Comparison of ENCODE assay signal across 18 cellular contexts in the genomic region with DNA sequence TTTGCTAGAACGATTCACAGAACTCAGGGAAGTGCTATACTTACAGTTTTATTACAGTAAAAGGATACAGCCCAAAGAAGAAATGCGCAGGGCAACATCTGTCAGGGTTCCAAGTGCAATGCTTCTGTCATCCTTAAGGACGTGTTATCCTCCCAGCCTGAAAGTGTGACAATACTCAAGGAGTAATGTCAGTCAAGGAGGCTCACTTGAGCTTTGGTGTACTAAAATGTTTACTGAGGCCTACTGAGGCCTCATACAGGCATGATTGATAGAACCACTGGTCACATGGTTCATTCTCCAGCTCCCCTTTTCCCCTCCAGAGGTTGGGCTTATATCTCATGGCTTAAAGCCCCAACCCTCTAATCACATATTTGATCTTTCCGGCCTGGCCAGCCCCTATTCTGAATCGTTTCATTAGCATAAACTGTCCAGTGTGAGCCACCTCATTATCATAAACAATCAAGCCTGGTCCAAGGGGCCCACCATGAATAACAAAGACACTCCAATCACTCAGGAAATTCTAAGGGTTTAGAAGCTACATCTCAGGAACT. TPM values are rescaled to one million over a fixed set of nuclear protein-coding genes. Genes with fewer than 3 reads are reported as not detected.
DNase-seq lines count a peak whose midpoint lies in the region; FAIRE-seq and TF ChIP-seq lines count a peak whose summit lies in the region.
"Had no signal": no experiment of that assay in that cellular context is flagged by ENCODE, and none has a peak within 500 bp of the region (broad histone marks: within the 10 kb centered on the region; RNA-seq: fewer than 3 reads in every experiment).

No MANE protein-coding gene starts in this region.

- no peaks in the 10 kb centered on the region for H3K9me3 ChIP-seq in OCI-LY7 (ENCODE audit: low read length)
- no peaks in the 10 kb centered on the region for H3K9me3 ChIP-seq in astrocyte (ENCODE audit: insufficient read depth, low read depth, low read length)

- peaks cover 21% of the 10 kb centered on the region for H3K4me1 ChIP-seq in OCI-LY7 (ENCODE audit: insufficient read depth, low read length, poor library complexity, severe bottlenecking)
- peaks cover under 1% of the 10 kb centered on the region for H3K4me1 ChIP-seq in astrocyte (ENCODE audit: insufficient read depth, low read length)

- H3K27ac Mint-ChIP-seq in activated naive CD4-positive, alpha-beta T cell treated with anti-CD3 and anti-CD28 coated beads, Interleukin-2, amount 50 U/mL, for 24 hours, result peak overlapping the region; percentile 47
- H3K27ac Mint-ChIP-seq in astrocyte (ENCODE audit: unreplicated experiment), result no peak overlapping the region
- H3K27ac Mint-ChIP-seq: HFFc6, mesothelial cell of epicardium had no signal

- H3K79me2 ChIP-seq in OCI-LY7 (ENCODE audit: insufficient read depth, low read depth, low read length), result no peaks in the 10 kb centered on the region
- no peaks in the 10 kb centered on the region for H3K79me2 ChIP-seq in astrocyte (ENCODE audit: insufficient read depth, low read length)

- H3K4me2 ChIP-seq in OCI-LY7 (ENCODE audit: low read length) (no peak overlapping the region), astrocyte (ENCODE audit: low read length) (no peak overlapping the region)

- H3K27ac ChIP-seq in OCI-LY7 (ENCODE audit: low read depth, low read length, poor library complexity, severe bottlenecking) (no peak overlapping the region), astrocyte (ENCODE audit: low read depth, low read length) (no peak overlapping the region)

- TF ChIP-seq CTCF in OCI-LY7 (conservative IDR thresholded peaks at IDR 0.05; ENCODE audit: low read length) (no peak), astrocyte (IDR thresholded peaks at IDR 0.05; ENCODE audit: insufficient read depth, low read depth, low read length) (no peak)

- H3K27me3 Mint-ChIP-seq in activated naive CD4-positive, alpha-beta T cell treated with anti-CD3 and anti-CD28 coated beads, Interleukin-2, amount 50 U/mL, for 24 hours, result no peaks in the 10 kb centered on the region
- H3K27me3 Mint-ChIP-seq in astrocyte (ENCODE audit: low read depth, unreplicated experiment), result no peaks in the 10 kb centered on the region

- peak; percentile 23 for FAIRE-seq in astrocyte (lab: Jason Lieb, UNC)

- no peaks in the 10 kb centered on the region for H3K9me3 Mint-ChIP-seq in activated naive CD4-positive, alpha-beta T cell treated with anti-CD3 and anti-CD28 coated beads, Interleukin-2, amount 50 U/mL, for 24 hours
- no peaks in the 10 kb centered on the region for H3K9me3 Mint-ChIP-seq in astrocyte (ENCODE audit: unreplicated experiment)
- H3K9me3 Mint-ChIP-seq: HFFc6 had no signal

- no peak overlapping the region for H3K9ac ChIP-seq in astrocyte (ENCODE audit: low read length)

- H2AFZ ChIP-seq in OCI-LY7 (ENCODE audit: low read length), result peak overlapping the region; percentile 67
- no peak overlapping the region for H2AFZ ChIP-seq in astrocyte (ENCODE audit: low read depth, low read length)

- H3K36me3 ChIP-seq in OCI-LY7 (ENCODE audit: insufficient read depth, low read length) (no peaks in the 10 kb centered on the region), astrocyte (ENCODE audit: insufficient read depth, low read length) (no peaks in the 10 kb centered on the region)

- H3K4me3 Mint-ChIP-seq in activated naive CD4-positive, alpha-beta T cell treated with anti-CD3 and anti-CD28 coated beads, Interleukin-2, amount 50 U/mL, for 24 hours, result no peak overlapping the region
- no peak overlapping the region for H3K4me3 Mint-ChIP-seq in astrocyte (ENCODE audit: unreplicated experiment)
- H3K4me3 Mint-ChIP-seq: HFFc6, mesothelial cell of epicardium had no signal

- H3K36me3 Mint-ChIP-seq in activated naive CD4-positive, alpha-beta T cell treated with anti-CD3 and anti-CD28 coated beads, Interleukin-2, amount 50 U/mL, for 24 hours, result no peaks in the 10 kb centered on the region
- H3K36me3 Mint-ChIP-seq in astrocyte (ENCODE audit: low read depth, unreplicated experiment), result no peaks in the 10 kb centered on the region

- BruUV-seq in OCI-LY7 (replicated peaks; lab: Mats Ljungman, UMichigan), result no TSS peak

- H3K4me3 ChIP-seq in OCI-LY7 (ENCODE audit: low read depth, low read length, poor library complexity, severe bottlenecking), result no peak overlapping the region
- H3K4me3 ChIP-seq in astrocyte (ENCODE audit: insufficient read depth, low read depth, low read length), result no peak overlapping the region

- H3K27me3 ChIP-seq in astrocyte (ENCODE audit: insufficient read depth, low read length), result no peaks in the 10 kb centered on the region

- H3K4me1 Mint-ChIP-seq in activated naive CD4-positive, alpha-beta T cell treated with anti-CD3 and anti-CD28 coated beads, Interleukin-2, amount 50 U/mL, for 24 hours, result peaks cover 64% of the 10 kb centered on the region
- H3K4me1 Mint-ChIP-seq in astrocyte (ENCODE audit: low read depth, unreplicated experiment), result no peaks in the 10 kb centered on the region
- H3K4me1 Mint-ChIP-seq: mesothelial cell of epicardium had no signal

- H4K20me1 ChIP-seq in OCI-LY7 (ENCODE audit: insufficient read depth, low read length) (no peaks in the 10 kb centered on the region), astrocyte (ENCODE audit: insufficient read depth, low read length) (no peaks in the 10 kb centered on the region)

- intact Hi-C loops in OCI-LY7 (cut with micrococcal nuclease; ENCODE audit: unreplicated experiment), result no loop called here

- POLR2A ChIA-PET in OCI-LY7 (lab: Charles Lee), result interaction anchor here (0.8 to 1.5 kb wide), 2 partner anchors 9 kb away, joined by 3 to 9 read pairs; a partner anchor contains a TSS

- CTCF ChIA-PET in OCI-LY7 (lab: Charles Lee; ENCODE audit: unreplicated experiment), result interaction anchor here (0.5 kb wide), 1 partner anchor 715 kb away, joined by 3 read pairs; no protein-coding TSS in a partner anchor

- no peaks in the 10 kb centered on the region for H3K9me2 ChIP-seq in OCI-LY7 (ENCODE audit: insufficient read depth, low read length)

- DNase-seq in activated naive CD4-positive, alpha-beta T cell (lab: John Stamatoyannopoulos, UW), result no peak
- DNase-seq in OCI-LY7 (ENCODE audit: low spot score), result no peak
- no peak for DNase-seq in astrocyte (ENCODE audit: low read depth)
- no peak for DNase-seq in AML-193 (lab: John Stamatoyannopoulos, UW)
- no peak for DNase-seq in cerebellum (ENCODE audit: low spot score)
- no peak for DNase-seq in HuH-7.5 (ENCODE audit: low spot score)
- DNase-seq: caudate nucleus; DMS153; HFFc6; hippocampal formation; NCI-H187; NCI-H345; SHP77 treated with DMSO at 0.1 percent for 48 hours; stimulated activated CD4-positive, alpha-beta T cell treated with anti-CD3 and anti-CD28 coated beads, Interleukin-2, amount 100 ng/mL, for 24 hours had no signal

RNA-seq across cellular contexts. Expression of a gene that starts 9.4 kb away (rescaled TPM):
- 1,355 and 1,476 TPM in 2 replicates for total RNA-seq in OCI-LY7 (2014; rRNA removed; shearing (Covaris generic))
- total RNA-seq in OCI-LY7 (2022) (1,524 and 1,540 TPM in 2 replicates), astrocyte (3,722 and 4,388 TPM in 2 replicates), cerebellum (3,074 TPM)

RNA-seq across cellular contexts. Expression of a gene that starts 59.0 kb away (rescaled TPM):
- total RNA-seq in OCI-LY7 (2014; rRNA removed; shearing (Covaris generic)), result not detected in 2 replicates
- not detected in 2 replicates for total RNA-seq in OCI-LY7 (2022)
- not detected in 2 replicates for total RNA-seq in astrocyte
- 0.27 TPM for total RNA-seq in cerebellum
- total RNA-seq: HFFc6, HT1080, kidney epithelial cell, mesothelial cell of epicardium had no signal
